8 cellular contexts compared by ENCODE assay signal in the genomic region with DNA sequence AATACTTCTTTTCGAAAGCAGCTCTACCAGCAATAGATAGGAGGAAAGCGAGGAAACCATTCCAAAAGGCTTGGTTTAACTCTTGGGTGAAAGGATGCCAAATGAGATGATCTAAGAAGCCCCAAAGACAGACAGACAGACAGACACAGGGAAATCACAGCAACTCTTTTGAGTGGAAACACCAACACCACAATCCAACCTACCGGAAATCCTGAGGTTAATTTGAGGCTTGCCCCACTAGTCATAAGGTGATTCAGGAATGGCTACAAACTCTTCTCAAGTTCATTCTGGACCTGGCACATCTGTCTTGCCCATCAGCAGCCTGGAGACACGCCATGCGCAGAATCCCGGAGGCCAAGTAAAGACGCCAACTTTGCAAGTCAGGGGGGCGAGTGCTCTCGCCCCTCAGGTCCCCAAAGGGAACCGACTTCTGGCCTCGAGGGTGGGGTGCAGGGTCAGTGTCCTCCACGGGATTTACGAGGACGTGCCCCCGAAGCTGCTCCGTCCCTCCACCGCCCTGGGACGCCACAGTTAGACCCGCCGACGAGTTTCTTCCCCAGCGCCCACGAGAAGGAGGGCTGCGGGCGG. TPM values are rescaled to one million over a fixed set of nuclear protein-coding genes. Genes with fewer than 3 reads are reported as not detected.
DNase-seq lines count a peak whose midpoint lies in the region; ATAC-seq, FAIRE-seq and TF ChIP-seq lines count a peak whose summit lies in the region.

No MANE protein-coding gene starts in this region.

- peak overlapping the region; percentile 95 for H3K4me2 ChIP-seq in IMR-90 (ENCODE audit: low read depth, low read length)

- dilution Hi-C loops in IMR-90 (cut with HindIII; ENCODE audit: low sequenced_read_pairs, unreplicated experiment), result no loop called here

- peak overlapping the region; percentile 75 for H3K14ac ChIP-seq in IMR-90 (replicated peaks; ENCODE audit: low read depth, low read length)

- H3K4me3 ChIP-seq in A673 (ENCODE audit: low read depth, low read length, poor library complexity, severe bottlenecking) (peak overlapping the region; percentile 91), IMR-90 (ENCODE audit: insufficient read depth, low read depth, low read length) (peak overlapping the region; percentile 91), muscle layer of duodenum (ENCODE audit: low read depth in 1 of 2, low read length in 2 of 2) (peak overlapping the region; percentile 87 to 93), thoracic aorta (peak overlapping the region; percentile 89)

- peak; percentile 85 for FAIRE-seq in GM12892 (lab: Jason Lieb, UNC)

- H2AK5ac ChIP-seq in IMR-90 (ENCODE audit: low read depth, low read length), result no peak overlapping the region; the same call in 1 of the 2 replicates

- ATAC-seq in IMR-90 (ENCODE audit: low read depth) (peak; percentile 1; the same call in 1 of the 2 replicates), thoracic aorta (ENCODE audit: insufficient number of reproducible peaks, low FRiP score, low read depth) (peak; percentile 21), GM18868 (IDR thresholded peaks at IDR 0.05; ENCODE audit: unreplicated experiment) (no peak)
- peak; percentile 46 for ATAC-seq in activated CD8-positive, alpha-beta T cell treated with anti-CD3 and anti-CD28 coated beads for 36 hours

- H3K36me3 Mint-ChIP-seq in activated CD8-positive, alpha-beta T cell treated with anti-CD3 and anti-CD28 coated beads for 36 hours (ENCODE audit: low read depth), result peaks cover 2% of the 10 kb centered on the region

- H3K36me3 ChIP-seq in A673 (ENCODE audit: insufficient read depth, low read length, poor library complexity, severe bottlenecking) (no peaks in the 10 kb centered on the region), IMR-90 (ENCODE audit: control insufficient read depth, insufficient read depth, low read length) (no peaks in the 10 kb centered on the region; the same call in 1 of the 2 replicates), muscle layer of duodenum (ENCODE audit: control insufficient read depth in 1 of 2, insufficient read depth in 2 of 2, low read length in 2 of 2) (no peaks in the 10 kb centered on the region), thoracic aorta (no peaks in the 10 kb centered on the region)

- no peak overlapping the region for H2BK20ac ChIP-seq in IMR-90 (ENCODE audit: low read depth, low read length)

- peak overlapping the region; percentile 87 for H3K9ac ChIP-seq in IMR-90 (ENCODE audit: low read depth, low read length)

- 0 out of 2 replicates have a peak, but pooled peaks cover 2% of the 10 kb centered on the region for H3K9me1 ChIP-seq in IMR-90 (ENCODE audit: insufficient read depth, low read length)

- BruUV-seq in A673 (replicated peaks; lab: Mats Ljungman, UMichigan), result TSS peak; percentile 43
- no TSS peak for BruUV-seq in IMR-90 (replicated peaks; lab: Mats Ljungman, UMichigan)

- H3K27me3 ChIP-seq in A673 (replicated peaks; ENCODE audit: insufficient read depth, low read depth, low read length, poor library complexity), result no peaks in the 10 kb centered on the region
- H3K27me3 ChIP-seq in IMR-90 (ENCODE audit: control insufficient read depth, insufficient read depth, low read length), result no peaks in the 10 kb centered on the region
- H3K27me3 ChIP-seq in muscle layer of duodenum (ENCODE audit: low read depth, low read length), result no peaks in the 10 kb centered on the region
- H3K27me3 ChIP-seq in thoracic aorta (replicated peaks; ENCODE audit: insufficient read depth), result no peaks in the 10 kb centered on the region

- no peak for TF ChIP-seq POLR2A in GM12892 (IDR thresholded peaks at IDR 0.05; ENCODE audit: low read depth, low read length)
- TF ChIP-seq POLR2A in IMR-90 (IDR thresholded peaks at IDR 0.05; ENCODE audit: low read depth, low read length), result no peak
- TF ChIP-seq POLR2A in erythroblast (IDR thresholded peaks at IDR 0.05; ENCODE audit: low read length), result no peak

- H3K4me1 ChIP-seq in A673 (ENCODE audit: insufficient read depth, low read length, poor library complexity, severe bottlenecking), result no peaks in the 10 kb centered on the region
- no peaks in the 10 kb centered on the region; the same call in 1 of the 2 replicates for H3K4me1 ChIP-seq in IMR-90 (ENCODE audit: control insufficient read depth, insufficient read depth, low read length)
- H3K4me1 ChIP-seq in muscle layer of duodenum (ENCODE audit: control insufficient read depth in 1 of 2, insufficient read depth in 2 of 2, low read length in 2 of 2), result peaks cover 3 to 5% of the 10 kb centered on the region in 2 donors
- peaks cover 8 to 15% of the 10 kb centered on the region in 2 donors for H3K4me1 ChIP-seq in thoracic aorta (ENCODE audit: control insufficient read depth in 1 of 2, low read depth in 2 of 2)

- peak overlapping the region; percentile 13; the same call in 1 of the 2 replicates for H2BK120ac ChIP-seq in IMR-90 (ENCODE audit: low read depth, low read length)

- peaks cover 17% of the 10 kb centered on the region for H3K4me1 Mint-ChIP-seq in activated CD8-positive, alpha-beta T cell treated with anti-CD3 and anti-CD28 coated beads for 36 hours (ENCODE audit: low read depth)

- no peak overlapping the region; the same call in 2 of the 3 replicates for H2BK15ac ChIP-seq in IMR-90 (ENCODE audit: low read depth, low read length)

- H4K8ac ChIP-seq in IMR-90 (ENCODE audit: low read depth in 2 of 2, low read length in 2 of 2), result peak overlapping the region in 1 of 2 experiments; percentile 17; a peak in 1 of 4 replicates

- H4K5ac ChIP-seq in IMR-90 (ENCODE audit: low read depth, low read length), result peak overlapping the region; percentile 47

- DNase-seq in A673 (ENCODE audit: low spot score) (peak; percentile 51), GM12892 (ENCODE audit: insufficient read length) (peak; percentile 29), IMR-90 (peak; percentile 61), erythroblast (lab: John Stamatoyannopoulos, UW) (peak; percentile 32 to 64), thoracic aorta (ENCODE audit: low spot score) (no peak)
- DNase-seq in activated CD8-positive, alpha-beta T cell treated with anti-CD3 and anti-CD28 coated beads for 36 hours, result peak; percentile 64

- H3K27me3 Mint-ChIP-seq in activated CD8-positive, alpha-beta T cell treated with anti-CD3 and anti-CD28 coated beads for 36 hours, result peaks cover 51% of the 10 kb centered on the region

- no peaks in the 10 kb centered on the region for H3K9me3 ChIP-seq in A673 (ENCODE audit: low read depth, low read length, poor library complexity, severe bottlenecking)
- no peaks in the 10 kb centered on the region for H3K9me3 ChIP-seq in IMR-90 (ENCODE audit: control insufficient read depth, insufficient read depth, low read length)
- H3K9me3 ChIP-seq in muscle layer of duodenum (ENCODE audit: control insufficient read depth in 1 of 2, low read length in 2 of 2), result no peaks in the 10 kb centered on the region
- H3K9me3 ChIP-seq in thoracic aorta, result no peaks in the 10 kb centered on the region

- CTCF ChIA-PET in A673 (lab: Charles Lee), result interaction anchor here (0.6 to 1.3 kb wide), 2 partner anchors 35 to 178 kb away, joined by 4 to 6 read pairs; no protein-coding TSS in a partner anchor
- CTCF ChIA-PET in IMR-90 (lab: Yijun Ruan, JAX), result interaction anchor here (0.6 to 2.0 kb wide), 9 partner anchors 8 to 474 kb away, joined by 3 to 5 read pairs (median 4); no protein-coding TSS in a partner anchor
- CTCF ChIA-PET in activated CD8-positive, alpha-beta T cell treated with anti-CD3 and anti-CD28 coated beads for 36 hours (lab: Charles Lee), result interaction anchor here (1.5 kb wide), 1 partner anchor 33 kb away, joined by 3 read pairs; no protein-coding TSS in a partner anchor

- peak overlapping the region; percentile 33; the same call in 1 of the 2 replicates for H4K91ac ChIP-seq in IMR-90 (ENCODE audit: insufficient read depth, low read depth, low read length)

- peak overlapping the region; percentile 67 for H3K18ac ChIP-seq in IMR-90 (ENCODE audit: low read depth, low read length)

- peak overlapping the region; percentile 99 for H2AFZ ChIP-seq in IMR-90 (replicated peaks; ENCODE audit: low read length, poor library complexity)

- intact Hi-C loops in A673 (cut with micrococcal nuclease; ENCODE audit: unreplicated experiment) (no loop called here), IMR-90 (cut with micrococcal nuclease) (loop anchor here (2.0 kb wide), 1 partner anchor 49 kb away; a partner anchor contains a TSS)
- intact Hi-C loops in activated CD8-positive, alpha-beta T cell treated with anti-CD3 and anti-CD28 coated beads for 36 hours (cut with micrococcal nuclease), result no loop called here

- peaks cover 2% of the 10 kb centered on the region for H3K9me3 Mint-ChIP-seq in activated CD8-positive, alpha-beta T cell treated with anti-CD3 and anti-CD28 coated beads for 36 hours

- in situ Hi-C loops in IMR-90 (cut with MboI; ENCODE audit: low sequenced_read_pairs), result no loop called here

- peak overlapping the region; percentile 84 for H3K23ac ChIP-seq in IMR-90 (ENCODE audit: low read depth, low read length)

- H3K4me3 Mint-ChIP-seq in activated CD8-positive, alpha-beta T cell treated with anti-CD3 and anti-CD28 coated beads for 36 hours, result peak overlapping the region; percentile 66

- H3K27ac Mint-ChIP-seq in activated CD8-positive, alpha-beta T cell treated with anti-CD3 and anti-CD28 coated beads for 36 hours, result no peak overlapping the region

- H3K27ac ChIP-seq in A673 (ENCODE audit: low read depth, low read length, poor library complexity, severe bottlenecking) (peak overlapping the region; percentile 90), IMR-90 (ENCODE audit: insufficient read depth, low read length) (peak overlapping the region; percentile 88), muscle layer of duodenum (ENCODE audit: low read length) (peak overlapping the region; percentile 86), thoracic aorta (peak overlapping the region; percentile 98 to 99)

- peak overlapping the region; percentile 10 for H3K4ac ChIP-seq in IMR-90 (ENCODE audit: low read depth, low read length)

- peak overlapping the region; percentile 88 for H2AK9ac ChIP-seq in IMR-90 (replicated peaks; ENCODE audit: low read depth, low read length, poor library complexity)

- H3K79me1 ChIP-seq in IMR-90 (ENCODE audit: low read depth in 1 of 2, low read length in 2 of 2), result peaks cover 2 to 33% of the 10 kb centered on the region in 2 experiments; a peak in 3 of 4 replicates

- POLR2A ChIA-PET in A673 (lab: Charles Lee; ENCODE audit: low non-redundant PET) (no interaction called here), IMR-90 (lab: Charles Lee; ENCODE audit: unreplicated experiment) (interaction anchor here (0.6 kb wide), 1 partner anchor 247 kb away, joined by 3 read pairs; no protein-coding TSS in a partner anchor)
- POLR2A ChIA-PET in activated CD8-positive, alpha-beta T cell treated with anti-CD3 and anti-CD28 coated beads for 36 hours (lab: Charles Lee), result interaction anchor here (0.6 to 1.9 kb wide), 3 partner anchors 48 to 164 kb away, joined by 3 to 9 read pairs (median 4); a partner anchor contains a TSS

- no peak for TF ChIP-seq RAD21 in IMR-90 (IDR thresholded peaks at IDR 0.05; ENCODE audit: low read length)

- peaks cover 14% of the 10 kb centered on the region for H4K20me1 ChIP-seq in IMR-90 (ENCODE audit: insufficient read depth, low read length)

- WGBS in IMR-90 (ENCODE audit: extremely low coverage in 2 of 2, insufficient read length in 1 of 2), 2 experiments, result 0% methylated on average over 4 of the region's 25 CpGs; no CpG with 5 or more reads in 1 of the 2 experiments

- TF ChIP-seq CTCF in A673 (conservative IDR thresholded peaks at IDR 0.05; ENCODE audit: low read depth, low read length), result no peak
- TF ChIP-seq CTCF in IMR-90 (conservative IDR thresholded peaks at IDR 0.05; ENCODE audit: low read depth, low read length), result no peak
- no peak for TF ChIP-seq CTCF in activated CD8-positive, alpha-beta T cell treated with anti-CD3 and anti-CD28 coated beads for 36 hours (IDR thresholded peaks at IDR 0.05)
- TF ChIP-seq CTCF in thoracic aorta (IDR thresholded peaks at IDR 0.05), result no peak

- peak overlapping the region; percentile 12 for H3K56ac ChIP-seq in IMR-90 (ENCODE audit: extremely low read depth, insufficient read depth, low read length)

- H2BK5ac ChIP-seq in IMR-90 (ENCODE audit: low read depth, low read length, poor library complexity, severe bottlenecking), result peak overlapping the region; percentile 95

RNA-seq across cellular contexts. Expression of a gene that starts 0.8 kb away (rescaled TPM):
- total RNA-seq in A673 (2021) (31.6 and 32.6 TPM in 2 replicates), IMR-90 (2012; rRNA removed) (26.9 and 54.4 TPM in 2 replicates), thoracic aorta (10 to 100 TPM; 45.9 to 48.6 TPM)
- 2.4 TPM for polyA plus RNA-seq in GM12892 (2012; ENCODE audit: missing spikeins)
- 10.2 and 13.9 TPM in 2 replicates for polyA plus RNA-seq in IMR-90 (2012; rRNA removed)
- 2.6 and 3.4 TPM in 2 replicates for polyA plus RNA-seq in IMR-90 (2012; cell fraction: cytosol; rRNA removed)
- polyA plus RNA-seq in IMR-90 (2012; cell fraction: nucleus; rRNA removed; ENCODE audit: low replicate concordance), result 1.7 and 10.9 TPM in 2 replicates
- total RNA-seq in activated CD8-positive, alpha-beta T cell treated with anti-CD3 and anti-CD28 coated beads for 36 hours, result 10 to 100 TPM; 25.7 to 27.9 TPM

RNA-seq across cellular contexts. Expression of a gene that starts 47.7 kb away (rescaled TPM):
- total RNA-seq in A673 (2021), result 1,348 and 1,415 TPM in 2 replicates
- 4,635 TPM for polyA plus RNA-seq in GM12892 (2012; ENCODE audit: missing spikeins)
- 1,679 and 1,907 TPM in 2 replicates for total RNA-seq in IMR-90 (2012; rRNA removed)
- polyA plus RNA-seq in IMR-90 (2012; rRNA removed), result 1,239 and 1,406 TPM in 2 replicates
- polyA plus RNA-seq in IMR-90 (2012; cell fraction: cytosol; rRNA removed), result 609 and 629 TPM in 2 replicates
- 99.4 and 681 TPM in 2 replicates for polyA plus RNA-seq in IMR-90 (2012; cell fraction: nucleus; rRNA removed; ENCODE audit: low replicate concordance)
- total RNA-seq in activated CD8-positive, alpha-beta T cell treated with anti-CD3 and anti-CD28 coated beads for 36 hours, result 1,000 to 10,000 TPM; 1,782 to 1,792 TPM
- total RNA-seq in thoracic aorta, result 100 to 1,000 TPM; 792 to 927 TPM
